In the genomic region with DNA sequence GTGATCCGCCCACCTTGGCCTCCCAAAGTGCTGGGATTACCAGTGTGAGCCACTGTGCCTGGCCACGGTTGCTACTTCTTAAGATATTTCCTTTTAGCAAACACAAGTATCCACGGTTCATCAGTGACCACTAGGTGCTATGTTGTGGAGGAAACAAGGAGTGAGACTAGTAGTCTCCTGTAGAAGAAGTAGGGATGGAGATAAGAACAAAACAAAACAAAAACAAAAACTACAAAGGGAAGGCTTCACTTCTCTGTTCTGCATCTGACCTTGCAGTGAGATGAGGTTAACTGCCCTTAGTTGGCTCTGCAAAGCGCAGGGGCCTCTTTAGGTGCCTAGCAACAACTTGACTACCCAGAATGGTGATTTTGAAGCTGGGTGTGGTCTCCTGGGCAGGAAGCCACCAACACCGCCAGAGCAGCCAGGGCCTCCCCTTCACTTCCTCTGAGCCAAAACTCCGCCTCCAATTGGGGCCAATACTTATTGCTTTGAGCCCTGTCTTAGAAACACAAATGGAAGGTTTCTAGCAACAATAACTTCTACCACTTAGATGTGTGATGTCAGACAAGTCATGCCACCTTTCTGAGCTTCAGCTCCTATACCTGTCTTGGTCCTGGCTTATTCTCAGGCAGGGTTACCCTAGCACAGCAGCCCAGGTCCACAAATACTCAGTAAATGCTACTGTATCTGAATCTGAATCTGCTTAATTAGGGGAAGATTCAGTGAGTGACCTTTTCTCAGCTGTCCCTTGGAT, we compare ENCODE assay signal across 8 cellular contexts. TPM values are rescaled to one million over a fixed set of nuclear protein-coding genes. Genes with fewer than 3 reads are reported as not detected.
DNase-seq lines count a peak whose midpoint lies in the region; ATAC-seq and TF ChIP-seq lines count a peak whose summit lies in the region.

No MANE protein-coding gene starts in this region.

- DNase-seq in CD4-positive, alpha-beta T cell, result peak; percentile 79 to 95 (median 86)
- DNase-seq in OCI-M1 (lab: John Stamatoyannopoulos, UW) (peak; percentile 97), glomerular visceral epithelial cell (ENCODE audit: extremely low spot score) (peak; percentile 35), NCI-H187 (lab: John Stamatoyannopoulos, UW) (no peak)
- peak; percentile 72 for DNase-seq in activated T-cell treated with anti-CD3 and anti-CD28 coated beads, Interleukin-2, amount 50 U/mL, for 4 hours
- DNase-seq in stimulated activated CD4-positive, alpha-beta T cell treated with anti-CD3 and anti-CD28 coated beads, Interleukin-12 subunit alpha, Interleukin-12 subunit beta, amount 100 ng/mL, for 4 hours, result peak; percentile 66

- H3K9me3 ChIP-seq in CD4-positive, alpha-beta T cell (ENCODE audit: control insufficient read depth, low read length), result no peaks in the 10 kb centered on the region

- TF ChIP-seq CTCF in CD4-positive, alpha-beta T cell (IDR thresholded peaks at IDR 0.05), result no peak

- no peaks in the 10 kb centered on the region for H3K9me3 Mint-ChIP-seq in CD4-positive, alpha-beta T cell
- no peaks in the 10 kb centered on the region for H3K9me3 Mint-ChIP-seq in activated T-cell treated with anti-CD3 and anti-CD28 coated beads, Interleukin-2, amount 50 U/mL, for 4 hours

- H3K4me1 Mint-ChIP-seq in CD4-positive, alpha-beta T cell (ENCODE audit: low read depth), result peaks cover 60% of the 10 kb centered on the region
- H3K4me1 Mint-ChIP-seq in activated T-cell treated with anti-CD3 and anti-CD28 coated beads, Interleukin-2, amount 50 U/mL, for 4 hours (ENCODE audit: low read depth), result peaks cover 59% of the 10 kb centered on the region

- H3K27ac ChIP-seq in CD4-positive, alpha-beta T cell (ENCODE audit: low read depth, low read length), result peak overlapping the region; percentile 95

- H3K4me3 Mint-ChIP-seq in CD4-positive, alpha-beta T cell, result peak overlapping the region; percentile 59
- H3K4me3 Mint-ChIP-seq in activated T-cell treated with anti-CD3 and anti-CD28 coated beads, Interleukin-2, amount 50 U/mL, for 4 hours, result peak overlapping the region; percentile 70

- intact Hi-C loops in CD4-positive, alpha-beta T cell (cut with DNase I, micrococcal nuclease), result loop anchor here (1.0 kb wide), 2 partner anchors 13 to 14 kb away; a partner anchor contains a TSS

- CTCF ChIA-PET in CD4-positive, alpha-beta T cell (lab: Charles Lee), result interaction anchor here (0.6 to 4.5 kb wide), 13 partner anchors 9 to 1120 kb away, joined by 3 to 58 read pairs (median 5); a partner anchor contains a TSS

- ATAC-seq in CD4-positive, alpha-beta T cell (ENCODE audit: poor library complexity), result peak; percentile 92
- peak; percentile 89 for ATAC-seq in GM19328 (IDR thresholded peaks at IDR 0.05; ENCODE audit: unreplicated experiment)
- peak; percentile 94 for ATAC-seq in HG03432 (IDR thresholded peaks at IDR 0.05; ENCODE audit: unreplicated experiment)
- peak; percentile 99 to 100 for ATAC-seq in activated T-cell treated with anti-CD3 and anti-CD28 coated beads, Interleukin-2, amount 50 U/mL, for 4 hours

- no peaks in the 10 kb centered on the region for H3K36me3 Mint-ChIP-seq in CD4-positive, alpha-beta T cell (ENCODE audit: low read depth)
- no peaks in the 10 kb centered on the region for H3K36me3 Mint-ChIP-seq in activated T-cell treated with anti-CD3 and anti-CD28 coated beads, Interleukin-2, amount 50 U/mL, for 4 hours (ENCODE audit: insufficient read depth)

- POLR2A ChIA-PET in CD4-positive, alpha-beta T cell (lab: Charles Lee), result interaction anchor here (0.7 to 11.7 kb wide), 17 partner anchors 13 to 1253 kb away, joined by 3 to 470 read pairs (median 5); a partner anchor contains a TSS

- H3K27ac Mint-ChIP-seq in CD4-positive, alpha-beta T cell, result peak overlapping the region; percentile 99

- no peaks in the 10 kb centered on the region for H3K27me3 ChIP-seq in CD4-positive, alpha-beta T cell (ENCODE audit: control insufficient read depth, insufficient read depth, low read length)

- no peaks in the 10 kb centered on the region for H3K27me3 Mint-ChIP-seq in CD4-positive, alpha-beta T cell
- no peaks in the 10 kb centered on the region for H3K27me3 Mint-ChIP-seq in activated T-cell treated with anti-CD3 and anti-CD28 coated beads, Interleukin-2, amount 50 U/mL, for 4 hours (ENCODE audit: low read depth)

RNA-seq across cellular contexts. Expression of a gene that starts 12.7 kb away (rescaled TPM):
- 100 to 1,000 TPM; 375 to 379 TPM for total RNA-seq in CD4-positive, alpha-beta T cell
- total RNA-seq in activated T-cell treated with anti-CD3 and anti-CD28 coated beads, Interleukin-2, amount 50 U/mL, for 4 hours, result 100 to 1,000 TPM; 218 to 249 (median 235) TPM

RNA-seq across cellular contexts. Expression of a gene that starts 38.3 kb away (rescaled TPM):
- total RNA-seq in CD4-positive, alpha-beta T cell, result not detected
- total RNA-seq in activated T-cell treated with anti-CD3 and anti-CD28 coated beads, Interleukin-2, amount 50 U/mL, for 4 hours, result 1 to 10 TPM; 4.0 to 8.1 (median 6.9) TPM

Comparison
In these comparisons a context has a peak if more than half of its experiments do, and no peak if none do; other contexts are left out.
1. DNase-seq: peak in CD4-positive, alpha-beta T cell (10 of 10), OCI-M1 (single experiment), activated T-cell treated with anti-CD3 and anti-CD28 coated beads, Interleukin-2, amount 50 U/mL, for 4 hours (single experiment), glomerular visceral epithelial cell (single experiment) and stimulated activated CD4-positive, alpha-beta T cell treated with anti-CD3 and anti-CD28 coated beads, Interleukin-12 subunit alpha, Interleukin-12 subunit beta, amount 100 ng/mL, for 4 hours (single experiment); none in NCI-H187 (0 of 2).
2. RNA of a gene that starts 38.3 kb away (total RNA-seq): 4.0 to 8.1 TPM in activated T-cell treated with anti-CD3 and anti-CD28 coated beads, Interleukin-2, amount 50 U/mL, for 4 hours; not detected in CD4-positive, alpha-beta T cell; every median in the first group is over 4 times any median in the second.
3. Peak in every context shown above with its lines, with median percentiles within 50 percentile points of each other: ATAC-seq.